In the genomic region with DNA sequence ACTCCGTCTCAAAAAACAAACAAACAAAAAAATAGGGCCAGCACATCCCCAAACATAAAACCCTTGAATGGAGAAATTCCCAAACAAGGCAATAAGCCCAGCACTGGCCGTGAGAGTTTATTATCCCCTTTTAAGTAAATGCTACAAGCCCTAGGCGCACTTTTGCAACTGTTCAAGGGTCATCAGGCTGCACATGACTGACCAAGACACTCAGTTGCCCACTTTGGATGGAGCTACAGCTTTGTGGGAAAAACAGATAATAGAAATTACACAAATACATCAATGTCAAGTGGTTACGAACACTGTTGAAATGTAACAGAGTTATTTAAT, we compare ENCODE assay signal across 8 cellular contexts. TPM values are rescaled to one million over a fixed set of nuclear protein-coding genes. Genes with fewer than 3 reads are reported as not detected.
DNase-seq lines count a peak whose midpoint lies in the region; ATAC-seq and TF ChIP-seq lines count a peak whose summit lies in the region.

No MANE protein-coding gene starts in this region.

- WGBS in esophagus squamous epithelium, 2 donors = 33 to 41% methylated on average over 4 of the region's 4 CpGs
- WGBS in psoas muscle, 3 donors = 33 to 41% (median 38%) methylated on average over 4 of the region's 4 CpGs

- TF ChIP-seq POLR2A in esophagus squamous epithelium (IDR thresholded peaks at IDR 0.05) = no peak

- H3K4me1 ChIP-seq in SJCRH30 = peaks cover 3% of the 10 kb centered on the region; the same call in 1 of the 2 replicates
- peaks cover 0 to 26% (median 14%) of the 10 kb centered on the region in 3 donors for H3K4me1 ChIP-seq in esophagus squamous epithelium
- peaks cover 19% of the 10 kb centered on the region for H3K4me1 ChIP-seq in psoas muscle

- no peaks in the 10 kb centered on the region for H3K27me3 ChIP-seq in SJCRH30
- H3K27me3 ChIP-seq in esophagus squamous epithelium = no peaks in the 10 kb centered on the region
- H3K27me3 ChIP-seq in psoas muscle (ENCODE audit: insufficient read depth in 3 of 3, low read length in 2 of 3) = no peaks in the 10 kb centered on the region

- H3K27ac ChIP-seq in SJCRH30 (peak overlapping the region; percentile 92), esophagus squamous epithelium (peak overlapping the region; percentile 86 to 94 (median 92)), psoas muscle (peak overlapping the region; percentile 85)

- H3K36me3 ChIP-seq in SJCRH30 (peaks cover 28% of the 10 kb centered on the region), esophagus squamous epithelium (peaks cover 0 to 13% (median 0%) of the 10 kb centered on the region in 3 donors), psoas muscle (ENCODE audit: insufficient read depth in 1 of 2, low read depth in 1 of 2) (no peaks in the 10 kb centered on the region)

- no peak for TF ChIP-seq CTCF in esophagus squamous epithelium (IDR thresholded peaks at IDR 0.05)
- no peak for TF ChIP-seq CTCF in psoas muscle (IDR thresholded peaks at IDR 0.05)

- peak; percentile 11 for DNase-seq in GM03348 (ENCODE audit: low spot score)
- DNase-seq in SJCRH30 = peak in 1 of 2 experiments; percentile 8
- DNase-seq in esophagus squamous epithelium (lab: John Stamatoyannopoulos, UW) = no peak
- no peak for DNase-seq in psoas muscle
- DNase-seq in UCSD-AML1 (lab: John Stamatoyannopoulos, UW; ENCODE audit: unreplicated experiment) = no peak
- no peak for DNase-seq in NCI-H774 (lab: John Stamatoyannopoulos, UW)

- intact Hi-C loops in esophagus squamous epithelium (cut with DNase I) = no loop called here
- intact Hi-C loops in psoas muscle (cut with DNase I) = loop anchor here (5.0 kb wide), 2 partner anchors 34 to 111 kb away; a partner anchor contains a TSS

- H3K9me3 ChIP-seq in SJCRH30 (replicated peaks) = peaks cover 5% of the 10 kb centered on the region
- no peaks in the 10 kb centered on the region for H3K9me3 ChIP-seq in esophagus squamous epithelium
- no peaks in the 10 kb centered on the region for H3K9me3 ChIP-seq in psoas muscle

- ATAC-seq in psoas muscle (no peak), HG03175 (IDR thresholded peaks at IDR 0.05; ENCODE audit: unreplicated experiment) (no peak), HG03354 (IDR thresholded peaks at IDR 0.05; ENCODE audit: poor library complexity, severe bottlenecking, unreplicated experiment) (no peak)

- H3K4me3 ChIP-seq in SJCRH30 (peak overlapping the region; percentile 96), esophagus squamous epithelium (peak overlapping the region; percentile 85 to 98 (median 92)), psoas muscle (peak overlapping the region; percentile 86)

RNA-seq across cellular contexts. Expression of a gene that starts 33.7 kb away (rescaled TPM):
- total RNA-seq in SJCRH30 (2014; rRNA removed; shearing (Covaris generic)) = 11.1 and 13.4 TPM in 2 replicates
- total RNA-seq in esophagus squamous epithelium (1 to 10 TPM; 3.2 to 6.9 (median 4.6) TPM), psoas muscle (10 to 100 TPM in 1 of 4 donors, 1 to 10 TPM in 3; 7.3 to 16.8 (median 9.7) TPM)
- 1 to 10 TPM; 1.6 to 8.0 (median 2.5) TPM for polyA plus RNA-seq in psoas muscle

RNA-seq across cellular contexts. Expression of a gene that starts 43.8 kb away (rescaled TPM):
- total RNA-seq in SJCRH30 (2014; rRNA removed; shearing (Covaris generic)) = 6.2 and 6.6 TPM in 2 replicates
- total RNA-seq in esophagus squamous epithelium = 1 to 10 TPM in 1 of 4 donors, under 1 TPM in 3; 0.61 to 2.9 (median 0.90) TPM
- total RNA-seq in psoas muscle = 1 to 10 TPM in 3 of 4 donors, under 1 TPM in 1; 0.99 to 2.1 (median 1.2) TPM
- under 1 TPM; 0.59 to 0.95 (median 0.79) TPM for polyA plus RNA-seq in psoas muscle
